16 cellular contexts compared by ENCODE assay signal in the genomic region with DNA sequence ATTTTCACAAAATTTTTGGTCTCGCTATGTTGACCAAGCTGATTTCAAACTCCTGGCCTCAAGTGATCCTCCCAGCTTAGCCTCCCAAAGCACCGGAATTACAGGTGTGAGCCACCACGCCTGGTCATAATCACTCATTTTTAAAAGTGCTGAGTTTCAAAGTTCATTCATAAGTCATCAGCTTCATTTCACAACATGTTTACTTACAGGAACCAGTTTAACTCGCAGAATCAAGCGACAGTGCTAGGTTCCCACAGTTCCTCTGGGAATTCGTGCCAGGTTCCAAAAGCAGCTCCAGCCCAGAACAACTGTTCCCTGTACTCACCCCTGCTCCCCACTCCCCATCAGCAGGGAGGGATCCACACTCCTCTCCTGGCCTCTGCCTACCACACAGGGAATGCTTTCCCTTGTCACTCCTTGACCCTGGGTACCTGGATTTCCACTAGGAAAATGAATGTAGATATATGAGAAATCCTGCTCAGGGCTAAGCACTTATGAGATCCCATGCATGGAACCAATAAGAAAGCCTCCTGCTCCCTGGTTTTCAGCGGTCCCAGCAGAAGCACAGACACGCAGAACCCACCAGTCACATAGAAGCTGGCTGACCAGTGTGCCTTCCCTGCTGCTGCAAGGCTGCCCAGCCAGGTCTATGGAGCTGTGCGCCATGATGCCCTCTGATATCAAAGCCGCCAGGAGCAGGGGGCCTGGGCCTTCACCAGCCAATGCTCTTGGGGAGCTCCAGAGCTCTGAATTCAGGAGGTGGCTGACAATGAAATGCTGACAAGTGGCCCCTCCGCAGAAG.
DNase-seq lines count a peak whose midpoint lies in the region; ATAC-seq and TF ChIP-seq lines count a peak whose summit lies in the region.
"Had no signal": no experiment of that assay in that cellular context is flagged by ENCODE, and none has a peak within 500 bp of the region (broad histone marks: within the 10 kb centered on the region; RNA-seq: fewer than 3 reads in every experiment).

No MANE protein-coding gene starts in this region.

- H3K27me3 ChIP-seq in RWPE2 (ENCODE audit: insufficient read depth, poor library complexity, severe bottlenecking): no peaks in the 10 kb centered on the region
- H3K27me3 ChIP-seq in esophagus muscularis mucosa: no peaks in the 10 kb centered on the region
- no peaks in the 10 kb centered on the region for H3K27me3 ChIP-seq in spleen (replicated peaks in 1 of 7)
- H3K27me3 ChIP-seq: MG63, upper lobe of left lung had no signal

- DNase-seq in RWPE2 (ENCODE audit: low spot score) (no peak), esophagus muscularis mucosa (ENCODE audit: extremely low spot score) (no peak), nephron progenitor cell (no peak), KBM-7 (no peak), ureter (ENCODE audit: low spot score) (no peak), spleen (no peak)
- DNase-seq in stimulated activated CD4-positive, alpha-beta T cell treated with anti-CD3 and anti-CD28 coated beads, Interleukin-1b, Interleukin-23, amount 100 ng/mL, for 48 hours: no peak
- DNase-seq: activated CD4-positive, alpha-beta T cell treated with anti-CD3 and anti-CD28 coated beads, Interleukin-2, amount 50 U/mL, for 1 hour; aorta; DMS79; hippocampal formation; MG63 had no signal

- H3K36me3 ChIP-seq in RWPE2 (ENCODE audit: low read depth) (0 out of 2 replicates have a peak, but pooled peaks cover 4% of the 10 kb centered on the region), esophagus muscularis mucosa (peaks cover 0 to 50% (median 29%) of the 10 kb centered on the region in 4 donors), spleen (peaks cover 0 to 37% (median 3%) of the 10 kb centered on the region in 6 donors)

- TF ChIP-seq POLR2A in esophagus muscularis mucosa (IDR thresholded peaks at IDR 0.05; ENCODE audit: low read depth): no peak
- TF ChIP-seq POLR2A in spleen (IDR thresholded peaks at IDR 0.05): no peak

- no peaks in the 10 kb centered on the region for H3K27me3 Mint-ChIP-seq in nephron progenitor cell (ENCODE audit: low read depth, poor library complexity)

- in situ Hi-C loops in KBM-7 (cut with MboI; ENCODE audit: low pct_unique_long_range_greater_than_20kb, low sequenced_read_pairs): no loop called here

- H3K4me1 Mint-ChIP-seq in nephron progenitor cell: peaks cover 38% of the 10 kb centered on the region

- no peak for TF ChIP-seq CTCF in 22Rv1 (IDR thresholded peaks at IDR 0.05)
- TF ChIP-seq CTCF in RWPE2 (IDR thresholded peaks at IDR 0.05; ENCODE audit: poor library complexity, severe bottlenecking): no peak
- no peak for TF ChIP-seq CTCF in esophagus muscularis mucosa (IDR thresholded peaks at IDR 0.05)
- no peak for TF ChIP-seq CTCF in nephron progenitor cell (IDR thresholded peaks at IDR 0.05)
- no peak for TF ChIP-seq CTCF in spleen (IDR thresholded peaks at IDR 0.05 in 8 of 11, conservative IDR thresholded peaks at IDR 0.05 in 3 of 11)

- WGBS in esophagus muscularis mucosa: 97% methylated on average over 9 of the region's 11 CpGs
- 87 to 95% (median 89%) methylated on average over 10 to 11 of the region's 11 CpGs for WGBS in spleen, 5 donors

- H3K4me1 ChIP-seq in RWPE2 (ENCODE audit: insufficient read depth, poor library complexity, severe bottlenecking) (peaks cover 9% of the 10 kb centered on the region), esophagus muscularis mucosa (peaks cover 31 to 53% (median 44%) of the 10 kb centered on the region in 4 donors), spleen (peaks cover 0 to 4% (median 0%) of the 10 kb centered on the region in 6 donors)

- H3K27ac ChIP-seq in 22Rv1 (peak overlapping the region; percentile 54), RWPE2 (ENCODE audit: poor library complexity, severe bottlenecking) (no peak overlapping the region), esophagus muscularis mucosa (replicated peaks in 1 of 4) (peak overlapping the region in 3 of 4 donors; percentile 5 to 76 (median 17)), spleen (peak overlapping the region in 1 of 8 donors; percentile 0)

- H3K4me3 Mint-ChIP-seq in nephron progenitor cell: no peak overlapping the region
- H3K4me3 Mint-ChIP-seq: activated T-helper 1 cell treated with anti-CD3 and anti-CD28 coated beads, Interleukin-12 subunit alpha, Interleukin-12 subunit beta, Interleukin-2, Interleukin-4 antibody, amounts not matched to agents 30 ng/mL and 10 ng/mL and 1 ng/mL, durations not matched to agents 14 hours and 24 hours and 36 hours; T-helper 1 cell treated with Interleukin-12 subunit alpha and Interleukin-12 subunit beta and Interleukin-4 antibody, amounts not matched to agents 30 μg/mL and 1 μg/mL, for 36 hours had no signal

- H3K36me3 Mint-ChIP-seq in nephron progenitor cell (ENCODE audit: low read depth): peaks cover 23% of the 10 kb centered on the region

- H3K27ac Mint-ChIP-seq in nephron progenitor cell: peak overlapping the region; percentile 82
- H3K27ac Mint-ChIP-seq: activated T-helper 1 cell treated with anti-CD3 and anti-CD28 coated beads, Interleukin-12 subunit alpha, Interleukin-12 subunit beta, Interleukin-2, Interleukin-4 antibody, amounts not matched to agents 30 ng/mL and 10 ng/mL and 1 ng/mL, durations not matched to agents 14 hours and 24 hours and 36 hours; T-helper 1 cell treated with Interleukin-12 subunit alpha and Interleukin-12 subunit beta and Interleukin-4 antibody, amounts not matched to agents 30 μg/mL and 1 μg/mL, for 36 hours had no signal

- H3K9me3 ChIP-seq in RWPE2 (ENCODE audit: severe bottlenecking) (no peaks in the 10 kb centered on the region), esophagus muscularis mucosa (no peaks in the 10 kb centered on the region), spleen (no peaks in the 10 kb centered on the region)
- H3K9me3 ChIP-seq: MG63, upper lobe of left lung had no signal

- no peaks in the 10 kb centered on the region for H3K9me3 Mint-ChIP-seq in nephron progenitor cell
- H3K9me3 Mint-ChIP-seq: activated T-helper 1 cell treated with anti-CD3 and anti-CD28 coated beads, Interleukin-12 subunit alpha, Interleukin-12 subunit beta, Interleukin-2, Interleukin-4 antibody, amounts not matched to agents 30 ng/mL and 10 ng/mL and 1 ng/mL, durations not matched to agents 14 hours and 24 hours and 36 hours; T-helper 1 cell treated with Interleukin-12 subunit alpha and Interleukin-12 subunit beta and Interleukin-4 antibody, amounts not matched to agents 30 μg/mL and 1 μg/mL, for 36 hours had no signal

- H3K4me3 ChIP-seq in RWPE2 (ENCODE audit: severe bottlenecking): no peak overlapping the region
- H3K4me3 ChIP-seq in esophagus muscularis mucosa: no peak overlapping the region
- no peak overlapping the region for H3K4me3 ChIP-seq in spleen
- H3K4me3 ChIP-seq: MG63, upper lobe of left lung had no signal

- intact Hi-C loops in esophagus muscularis mucosa (cut with DNase I): no loop called here
- intact Hi-C loops in spleen (cut with DNase I; ENCODE audit: low total_unique reads): no loop called here

- no peak for TF ChIP-seq EP300 in esophagus muscularis mucosa (IDR thresholded peaks at IDR 0.05)

- ATAC-seq in RWPE2 (ENCODE audit: low read depth): peak; percentile 30; the same call in 1 of the 3 replicates
